1 cellular context compared by ENCODE assay signal in the genomic region with DNA sequence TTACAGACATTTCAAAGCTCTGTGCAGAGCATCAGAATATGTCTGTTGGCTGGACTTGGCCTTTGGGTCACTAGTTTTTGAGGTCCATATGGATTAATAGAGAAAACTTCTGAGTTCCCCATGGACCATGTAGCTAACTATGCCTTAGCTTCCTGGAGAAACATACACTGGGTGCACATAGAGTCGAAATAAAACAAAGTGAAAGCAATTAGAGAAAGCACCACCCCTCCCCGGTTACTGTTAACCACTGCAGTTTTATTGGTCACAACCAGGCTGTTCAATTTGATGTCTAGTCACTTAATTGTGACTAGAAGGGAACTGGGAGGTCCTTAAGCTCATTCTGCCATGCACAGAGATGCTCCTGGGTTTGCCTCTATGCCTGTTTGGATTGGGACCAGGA.
TF ChIP-seq lines count a peak whose summit lies in the region.

No MANE protein-coding gene starts in this region.

TF ChIP-seq in GM12878, 131 proteins besides CTCF, POLR2A, EP300 and RAD21 (continued from another document):
- TF ChIP-seq ZZZ3 (IDR thresholded peaks at IDR 0.05; ENCODE audit: control insufficient read depth, insufficient read length, low read depth) (no peak), MYC (IDR thresholded peaks at IDR 0.05; ENCODE audit: insufficient read depth, insufficient read length, insufficient replicate concordance, low read length, severe bottlenecking) (no peak), HDAC6 (IDR thresholded peaks at IDR 0.05; ENCODE audit: unreplicated experiment) (no peak), MTA3 (IDR thresholded peaks at IDR 0.05; ENCODE audit: borderline replicate concordance, low read length) (no peak), ETV6 (conservative IDR thresholded peaks at IDR 0.05 in 1 of 2, IDR thresholded peaks at IDR 0.05 in 1 of 2; ENCODE audit: borderline replicate concordance in 1 of 2, low read depth in 1 of 2) (no peak), ZBED1 (IDR thresholded peaks at IDR 0.05; ENCODE audit: borderline replicate concordance) (no peak), MLLT1 (IDR thresholded peaks at IDR 0.05) (no peak), PML (IDR thresholded peaks at IDR 0.05; ENCODE audit: low read length) (no peak)
